In genomic region chr3:194675081-194675640, GRCh38 we compare ENCODE assay signal across 11 cellular contexts. TPM values are rescaled to one million over a fixed set of nuclear protein-coding genes. Genes with fewer than 3 reads are reported as not detected.
DNase-seq lines count a peak whose midpoint lies in the region; ATAC-seq and TF ChIP-seq lines count a peak whose summit lies in the region.
"Had no signal": no experiment of that assay in that cellular context is flagged by ENCODE, and none has a peak within 500 bp of the region (broad histone marks: within the 10 kb centered on the region; RNA-seq: fewer than 3 reads in every experiment).

No MANE protein-coding gene starts in this region.

- H3K27me3 Mint-ChIP-seq in HFFc6 (ENCODE audit: insufficient read depth) = no peaks in the 10 kb centered on the region; the same call in 1 of the 2 replicates
- peaks cover 14% of the 10 kb centered on the region for H3K27me3 Mint-ChIP-seq in activated CD4-positive, alpha-beta memory T cell treated with anti-CD3 and anti-CD28 coated beads for 36 hours

- CTCF ChIA-PET in activated CD4-positive, alpha-beta memory T cell treated with anti-CD3 and anti-CD28 coated beads for 36 hours (lab: Charles Lee) = interaction anchor here (1.8 to 6.7 kb wide), 4 partner anchors 8 to 584 kb away, joined by 4 to 131 read pairs (median 44); partner anchors contain the start of gene FAM43A

- peak overlapping the region; percentile 52; the same call in 1 of the 2 replicates for H3K4me3 Mint-ChIP-seq in HFFc6
- peak overlapping the region; percentile 44 for H3K4me3 Mint-ChIP-seq in activated CD4-positive, alpha-beta memory T cell treated with anti-CD3 and anti-CD28 coated beads for 36 hours

- no peak for DNase-seq in HFFc6
- DNase-seq in activated CD4-positive, alpha-beta memory T cell treated with anti-CD3 and anti-CD28 coated beads for 36 hours = peak; percentile 87
- DNase-seq in choroid plexus epithelial cell (ENCODE audit: low read depth) = no peak
- DNase-seq in stimulated activated CD4-positive, alpha-beta T cell treated with anti-CD3 and anti-CD28 coated beads, Interleukin-4, amount 100 ng/mL, for 4 hours = peak; percentile 65 to 72
- DNase-seq in ascending aorta (ENCODE audit: low spot score in 2 of 2) = no peak
- DNase-seq: SJCRH30, small intestine had no signal

- POLR2A ChIA-PET in activated CD4-positive, alpha-beta memory T cell treated with anti-CD3 and anti-CD28 coated beads for 36 hours (lab: Charles Lee) = interaction anchor here (0.7 to 7.0 kb wide), 4 partner anchors 10 to 455 kb away, joined by 3 to 107 read pairs (median 3); partner anchors contain the start of gene FAM43A

- no peaks in the 10 kb centered on the region for H3K27me3 ChIP-seq in ascending aorta
- H3K27me3 ChIP-seq: SJCRH30, vagina had no signal

- intact Hi-C loops in activated CD4-positive, alpha-beta memory T cell treated with anti-CD3 and anti-CD28 coated beads for 36 hours (cut with micrococcal nuclease) = loop anchor here (1.0 to 2.0 kb wide), 3 partner anchors 10 to 42 kb away; partner anchors contain the start of genes FAM43A and TMEM44
- intact Hi-C loops in ascending aorta (cut with DNase I) = no loop called here

- H3K36me3 ChIP-seq in ascending aorta = no peaks in the 10 kb centered on the region
- H3K36me3 ChIP-seq: SJCRH30, vagina had no signal

- H3K4me1 Mint-ChIP-seq in HFFc6 (ENCODE audit: low read depth) = peaks cover 34% of the 10 kb centered on the region
- H3K4me1 Mint-ChIP-seq in activated CD4-positive, alpha-beta memory T cell treated with anti-CD3 and anti-CD28 coated beads for 36 hours (ENCODE audit: low read depth) = peaks cover 44% of the 10 kb centered on the region

- no peaks in the 10 kb centered on the region for H3K9me3 Mint-ChIP-seq in HFFc6
- H3K9me3 Mint-ChIP-seq in activated CD4-positive, alpha-beta memory T cell treated with anti-CD3 and anti-CD28 coated beads for 36 hours = no peaks in the 10 kb centered on the region

- H3K9me3 ChIP-seq in ascending aorta = no peaks in the 10 kb centered on the region
- H3K9me3 ChIP-seq: SJCRH30, vagina had no signal

- TF ChIP-seq CTCF in HFFc6 (IDR thresholded peaks at IDR 0.05) (no peak), choroid plexus epithelial cell (conservative IDR thresholded peaks at IDR 0.05; ENCODE audit: low read depth, low read length) (no peak), ascending aorta (IDR thresholded peaks at IDR 0.05) (no peak)

- no peaks in the 10 kb centered on the region; the same call in 1 of the 2 replicates for H3K36me3 Mint-ChIP-seq in HFFc6 (ENCODE audit: low read depth)
- peaks cover 2% of the 10 kb centered on the region for H3K36me3 Mint-ChIP-seq in activated CD4-positive, alpha-beta memory T cell treated with anti-CD3 and anti-CD28 coated beads for 36 hours

- H3K4me3 ChIP-seq in choroid plexus epithelial cell (ENCODE audit: low read depth, low read length) (peak overlapping the region; percentile 8), ascending aorta (no peak overlapping the region)
- H3K4me3 ChIP-seq: SJCRH30, vagina had no signal

- H3K4me1 ChIP-seq in ascending aorta = peaks cover 0 to 10% of the 10 kb centered on the region in 2 donors

- ATAC-seq in HG02870 (IDR thresholded peaks at IDR 0.05; ENCODE audit: unreplicated experiment) (no peak), GM21381 (IDR thresholded peaks at IDR 0.05; ENCODE audit: unreplicated experiment) (no peak), HG02884 (IDR thresholded peaks at IDR 0.05; ENCODE audit: unreplicated experiment) (no peak)

- H3K27ac Mint-ChIP-seq in HFFc6 = no peak overlapping the region
- H3K27ac Mint-ChIP-seq in activated CD4-positive, alpha-beta memory T cell treated with anti-CD3 and anti-CD28 coated beads for 36 hours = peak overlapping the region; percentile 84

- no peak overlapping the region for H3K27ac ChIP-seq in ascending aorta
- H3K27ac ChIP-seq: SJCRH30, vagina had no signal

RNA-seq across cellular contexts. Expression of gene LSG1, which starts 3.2 kb away (rescaled TPM):
- total RNA-seq in HFFc6 (2021; fragmentation: NEBNext Ultra II Directional; extraction: Animal tissue kit (Norgen Biotek cat#: 25700)) = 10 to 100 TPM; 26.4 to 31.7 (median 29.3) TPM
- 10 to 100 TPM; 34.6 to 35.3 TPM for total RNA-seq in activated CD4-positive, alpha-beta memory T cell treated with anti-CD3 and anti-CD28 coated beads for 36 hours
- 9.4 TPM for total RNA-seq in ascending aorta

RNA-seq across cellular contexts. Expression of gene FAM43A, which starts 10.5 kb away (rescaled TPM):
- total RNA-seq in HFFc6 (2021; fragmentation: NEBNext Ultra II Directional; extraction: Animal tissue kit (Norgen Biotek cat#: 25700)) = 10 to 100 TPM; 10.6 to 28.5 (median 11.6) TPM
- total RNA-seq in activated CD4-positive, alpha-beta memory T cell treated with anti-CD3 and anti-CD28 coated beads for 36 hours = 1 to 10 TPM; 7.4 to 8.5 TPM
- total RNA-seq in ascending aorta = 53.9 TPM

RNA-seq across cellular contexts. Expression of gene TMEM44, which starts 41.9 kb away (rescaled TPM):
- total RNA-seq in HFFc6 (2021; fragmentation: NEBNext Ultra II Directional; extraction: Animal tissue kit (Norgen Biotek cat#: 25700)) = 10 to 100 TPM; 11.8 to 14.0 (median 13.2) TPM
- total RNA-seq in activated CD4-positive, alpha-beta memory T cell treated with anti-CD3 and anti-CD28 coated beads for 36 hours = 1 to 10 TPM; 4.0 to 5.8 TPM
- 2.6 TPM for total RNA-seq in ascending aorta

Comparison
In these comparisons a context has a peak if more than half of its experiments do, and no peak if none do; other contexts are left out.
1. DNase-seq: peak in activated CD4-positive, alpha-beta memory T cell treated with anti-CD3 and anti-CD28 coated beads for 36 hours (single experiment) and stimulated activated CD4-positive, alpha-beta T cell treated with anti-CD3 and anti-CD28 coated beads, Interleukin-4, amount 100 ng/mL, for 4 hours (2 of 2); none in HFFc6 (single experiment), choroid plexus epithelial cell (single experiment) and ascending aorta (0 of 2).